7 cellular contexts compared by ENCODE assay signal in genomic region chr16:21301895-21302291, GRCh38. TPM values are rescaled to one million over a fixed set of nuclear protein-coding genes. Genes with fewer than 3 reads are reported as not detected.
DNase-seq lines count a peak whose midpoint lies in the region; ATAC-seq and TF ChIP-seq lines count a peak whose summit lies in the region.

No MANE protein-coding gene starts in this region.

- H3K9me3 Mint-ChIP-seq in HFFc6 (no peaks in the 10 kb centered on the region), T-cell (no peaks in the 10 kb centered on the region)

- no peaks in the 10 kb centered on the region for H3K79me2 ChIP-seq in hepatocyte

- no peaks in the 10 kb centered on the region for H4K20me1 ChIP-seq in hepatocyte (ENCODE audit: insufficient read depth, poor library complexity, severe bottlenecking)

- CTCF ChIA-PET in T-cell (lab: Charles Lee): no interaction called here

- no peak for DNase-seq in HFFc6
- no peak for DNase-seq in T-cell
- no peak for DNase-seq in hepatocyte (ENCODE audit: low spot score)
- no peak for DNase-seq in spleen
- no peak for DNase-seq in NCI-H1048 (lab: John Stamatoyannopoulos, UW)
- no peak for DNase-seq in NCI-H1105 treated with DMSO at 0.1 percent for 48 hours (lab: John Stamatoyannopoulos, UW)

- POLR2A ChIA-PET in T-cell (lab: Charles Lee): no interaction called here

- H3K9me3 ChIP-seq in hepatocyte (ENCODE audit: low read depth) (no peaks in the 10 kb centered on the region), spleen (no peaks in the 10 kb centered on the region)

- intact Hi-C loops in spleen (cut with DNase I; ENCODE audit: low total_unique reads): loop anchor here (10.0 kb wide), 1 partner anchor 147 kb away; the partner anchor contains the start of genes DNAH3 and LDAF1

- TF ChIP-seq POLR2A in spleen (IDR thresholded peaks at IDR 0.05): no peak

- H3K27ac ChIP-seq in hepatocyte: peak overlapping the region; percentile 68
- H3K27ac ChIP-seq in spleen: peak overlapping the region in 4 of 8 donors; percentile 62 to 70 (median 66)

- H3K36me3 Mint-ChIP-seq in HFFc6 (ENCODE audit: low read depth) (no peaks in the 10 kb centered on the region), T-cell (no peaks in the 10 kb centered on the region)

- H3K36me3 ChIP-seq in hepatocyte (replicated peaks; ENCODE audit: insufficient read depth, low read depth): no peaks in the 10 kb centered on the region
- H3K36me3 ChIP-seq in spleen: no peaks in the 10 kb centered on the region

- H3K27me3 Mint-ChIP-seq in HFFc6 (ENCODE audit: insufficient read depth): no peaks in the 10 kb centered on the region
- peaks cover 6 to 14% of the 10 kb centered on the region in 2 donors for H3K27me3 Mint-ChIP-seq in T-cell

- H3K4me2 ChIP-seq in hepatocyte: peak overlapping the region; percentile 87

- TF ChIP-seq CTCF in HFFc6 (IDR thresholded peaks at IDR 0.05) (no peak), hepatocyte (IDR thresholded peaks at IDR 0.05; ENCODE audit: poor library complexity) (no peak), spleen (IDR thresholded peaks at IDR 0.05 in 8 of 11, conservative IDR thresholded peaks at IDR 0.05 in 3 of 11) (no peak)

- H3K9me2 ChIP-seq in hepatocyte (replicated peaks; ENCODE audit: insufficient read depth): no peaks in the 10 kb centered on the region

- H3K27me3 ChIP-seq in hepatocyte: no peaks in the 10 kb centered on the region
- H3K27me3 ChIP-seq in spleen (replicated peaks in 1 of 7): peaks cover 0 to 22% (median 0%) of the 10 kb centered on the region in 7 donors

- peak overlapping the region; percentile 96 for H2AFZ ChIP-seq in hepatocyte

- H3K4me1 Mint-ChIP-seq in HFFc6 (ENCODE audit: low read depth) (peaks cover 38% of the 10 kb centered on the region), T-cell (peaks cover 22 to 27% (median 27%) of the 10 kb centered on the region in 3 donors)

- ATAC-seq in T-cell (replicated peaks in 1 of 4) (no peak), HG03039 (IDR thresholded peaks at IDR 0.05; ENCODE audit: unreplicated experiment) (no peak)

- H3K4me1 ChIP-seq in hepatocyte (ENCODE audit: insufficient read depth) (no peaks in the 10 kb centered on the region), spleen (peaks cover 0 to 28% (median 21%) of the 10 kb centered on the region in 6 donors)

- H3K4me3 Mint-ChIP-seq in HFFc6: peak overlapping the region; percentile 92
- peak overlapping the region; percentile 56 to 97 (median 86) for H3K4me3 Mint-ChIP-seq in T-cell

- WGBS in hepatocyte (ENCODE audit: low lambda C conversion rate, missing lambda C conversion rate): 4% methylated on average over 17 of the region's 17 CpGs
- WGBS in spleen, 5 donors: 1 to 4% (median 3%) methylated on average over 3 to 17 of the region's 17 CpGs

- H3K4me3 ChIP-seq in hepatocyte: peak overlapping the region; percentile 28
- H3K4me3 ChIP-seq in spleen: peak overlapping the region; percentile 51 to 86 (median 68)

- H3K27ac Mint-ChIP-seq in HFFc6 (peak overlapping the region; percentile 81), T-cell (no peak overlapping the region)

RNA-seq across cellular contexts. Expression of gene CRYM, which starts 23.8 kb away (rescaled TPM):
- total RNA-seq in HFFc6 (2021; fragmentation: NEBNext Ultra II Directional; extraction: Animal tissue kit (Norgen Biotek cat#: 25700)): not detected
- total RNA-seq in T-cell (under 1 TPM in 2 of 5 donors, not detected in 3; 0.19 to 0.23 TPM), hepatocyte (4.9 and 5.7 TPM in 2 replicates), spleen (1 to 10 TPM in 2 of 7 donors, under 1 TPM in 2, not detected in 3; 0.40 to 1.5 (median 0.93) TPM)
- polyA plus RNA-seq in hepatocyte (6.1 and 6.3 TPM in 2 replicates), spleen (under 1 TPM; 0.22 to 0.61 (median 0.26) TPM)
